In genomic region chr6:166402582-166403277, GRCh38 we compare ENCODE assay signal across 13 cellular contexts. TPM values are rescaled to one million over a fixed set of nuclear protein-coding genes. Genes with fewer than 3 reads are reported as not detected.
DNase-seq lines count a peak whose midpoint lies in the region; ATAC-seq lines count a peak whose summit lies in the region.
"Had no signal": no experiment of that assay in that cellular context is flagged by ENCODE, and none has a peak within 500 bp of the region (broad histone marks: within the 10 kb centered on the region; RNA-seq: fewer than 3 reads in every experiment).

No MANE protein-coding gene starts in this region.

- no peaks in the 10 kb centered on the region for H3K27me3 ChIP-seq in GM23248 (replicated peaks; ENCODE audit: insufficient read depth)
- H3K27me3 ChIP-seq in adipocyte (replicated peaks; ENCODE audit: control insufficient read depth, insufficient read depth, low read length): peaks cover 6% of the 10 kb centered on the region

- H3K79me2 ChIP-seq in GM23248 (ENCODE audit: insufficient read depth): no peaks in the 10 kb centered on the region

- intact Hi-C loops in cardiac septum (cut with DNase I): no loop called here

- no peak overlapping the region for H3K4me3 ChIP-seq in GM23248
- no peak overlapping the region for H3K4me3 ChIP-seq in adipocyte (ENCODE audit: low read length)
- H3K4me3 ChIP-seq: GM12878 had no signal

- H3K36me3 ChIP-seq in GM23248 (ENCODE audit: low read depth): no peaks in the 10 kb centered on the region
- H3K36me3 ChIP-seq in adipocyte (ENCODE audit: control insufficient read depth, insufficient read depth, low read length, severe bottlenecking): no peaks in the 10 kb centered on the region

- ATAC-seq in GM21576 (IDR thresholded peaks at IDR 0.05; ENCODE audit: unreplicated experiment): no peak
- no peak for ATAC-seq in HG02623 (IDR thresholded peaks at IDR 0.05; ENCODE audit: unreplicated experiment)
- ATAC-seq: activated naive CD8-positive, alpha-beta T cell treated with anti-CD3 and anti-CD28 coated beads, Interleukin-2, amount 50 U/mL, for 24 hours; GM12878 had no signal

- DNase-seq in COLO829 (ENCODE audit: low spot score) (peak; percentile 46), GM23248 (peak; percentile 89), adipocyte (ENCODE audit: low read depth) (peak; percentile 75), iris pigment epithelial cell (ENCODE audit: low read depth) (peak; percentile 22), cardiac septum (ENCODE audit: low spot score) (no peak)
- DNase-seq: activated naive CD8-positive, alpha-beta T cell treated with anti-CD3 and anti-CD28 coated beads, Interleukin-2, amount 50 U/mL, for 24 hours; head of caudate nucleus; NCI-H446; occipital lobe had no signal

- no peaks in the 10 kb centered on the region for H4K20me1 ChIP-seq in GM23248 (ENCODE audit: insufficient read depth)

- no peaks in the 10 kb centered on the region for H3K9me2 ChIP-seq in GM23248 (ENCODE audit: insufficient read depth)

- 15 to 16% methylated on average over 6 of the region's 6 CpGs for WGBS in GM23248 (ENCODE audit: low coverage in 1 of 2, low lambda C conversion rate in 2 of 2, missing lambda C conversion rate in 2 of 2), 2 experiments

- H3K4me2 ChIP-seq in GM23248 (ENCODE audit: unreplicated experiment): peak overlapping the region; percentile 31

- H3K9ac ChIP-seq in GM23248: no peak overlapping the region
- peak overlapping the region; percentile 32 for H3K9ac ChIP-seq in adipocyte (ENCODE audit: low read length)

- H3K4me1 ChIP-seq in GM23248 (ENCODE audit: insufficient read depth) (peaks cover 8% of the 10 kb centered on the region), adipocyte (ENCODE audit: control insufficient read depth, insufficient read depth, low read length) (peaks cover 15% of the 10 kb centered on the region)

- peak overlapping the region; percentile 39 for H3K27ac ChIP-seq in GM23248
- H3K27ac ChIP-seq: RWPE1 had no signal

- peaks cover 10% of the 10 kb centered on the region for H3F3A ChIP-seq in GM23248 (ENCODE audit: insufficient read depth)

- in situ Hi-C loops in GM23248 (cut with MboI): no loop called here

- no peaks in the 10 kb centered on the region for H3K9me3 ChIP-seq in GM23248 (ENCODE audit: low read depth)
- peaks cover 3% of the 10 kb centered on the region for H3K9me3 ChIP-seq in adipocyte (ENCODE audit: control insufficient read depth, low read length)

- no peak overlapping the region for H2AFZ ChIP-seq in GM23248

RNA-seq across cellular contexts. Expression of gene MPC1, which starts 20.0 kb away (rescaled TPM):
- 41.9 and 55.1 TPM in 2 replicates for total RNA-seq in GM23248 (2014; rRNA removed; shearing (Covaris generic))
- polyA plus RNA-seq in GM23248 (2016; fragmentation: Nextera tagmentation; extraction: Ambion mirVana): 76.1 and 76.2 TPM in 2 replicates
- total RNA-seq in cardiac septum: 396 TPM
